1 cellular context compared by ENCODE assay signal in the genomic region with DNA sequence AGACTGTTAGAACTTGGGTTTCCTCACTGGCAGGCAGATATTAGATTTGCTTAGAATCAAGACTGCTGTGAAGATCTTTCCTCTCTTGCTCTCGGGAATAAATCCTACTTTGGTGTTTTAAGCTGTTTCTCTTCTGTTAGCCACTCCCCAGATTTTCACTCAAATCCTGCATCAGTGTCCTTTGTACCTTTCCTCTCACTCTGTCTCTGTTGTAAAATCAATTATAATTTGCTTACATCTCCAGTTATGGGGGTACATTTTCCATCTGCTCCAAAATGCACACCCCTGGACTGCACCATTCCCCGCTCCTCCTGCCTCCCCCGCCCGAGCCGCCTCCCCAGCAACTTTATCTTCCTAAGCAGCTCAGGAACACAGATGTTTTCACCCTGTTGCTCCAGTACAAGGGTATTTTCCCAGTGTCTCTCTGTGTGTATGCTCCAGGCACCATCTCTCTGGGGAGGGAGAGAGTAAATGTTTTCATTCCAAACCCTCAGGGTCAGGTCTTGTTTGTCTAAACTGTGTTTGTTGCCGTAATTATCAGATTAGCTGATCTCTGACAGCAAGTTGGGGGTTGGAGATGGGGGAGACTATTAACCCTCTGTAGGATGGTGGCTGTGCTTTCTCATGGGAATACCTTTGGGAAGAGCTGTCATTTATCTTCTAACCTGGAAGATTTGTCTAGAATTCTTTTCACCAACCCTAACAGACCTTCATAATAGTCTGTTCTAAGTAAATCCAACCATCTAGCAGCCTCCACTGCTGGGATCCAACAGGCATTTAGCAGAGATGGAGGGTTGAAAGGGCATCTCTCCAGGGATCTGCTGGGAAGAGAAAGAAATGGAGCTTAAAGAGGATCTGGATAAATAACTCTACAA.
TF ChIP-seq lines count a peak whose summit lies in the region.

No MANE protein-coding gene starts in this region.

TF ChIP-seq in H1, 55 proteins besides CTCF, POLR2A, EP300 and RAD21:
- no peak for TF ChIP-seq NRF1 (IDR thresholded peaks at IDR 0.05; ENCODE audit: low read depth, low read length)
- TF ChIP-seq SP4 (IDR thresholded peaks at IDR 0.05; ENCODE audit: low read length): no peak
- TF ChIP-seq E2F6 (IDR thresholded peaks at IDR 0.05): no peak
- no peak for TF ChIP-seq BACH1 (IDR thresholded peaks at IDR 0.05; ENCODE audit: low read length)
- no peak for TF ChIP-seq EGR1 (IDR thresholded peaks at IDR 0.05; ENCODE audit: borderline replicate concordance, low read depth, low read length)
- TF ChIP-seq, protein P1, sequence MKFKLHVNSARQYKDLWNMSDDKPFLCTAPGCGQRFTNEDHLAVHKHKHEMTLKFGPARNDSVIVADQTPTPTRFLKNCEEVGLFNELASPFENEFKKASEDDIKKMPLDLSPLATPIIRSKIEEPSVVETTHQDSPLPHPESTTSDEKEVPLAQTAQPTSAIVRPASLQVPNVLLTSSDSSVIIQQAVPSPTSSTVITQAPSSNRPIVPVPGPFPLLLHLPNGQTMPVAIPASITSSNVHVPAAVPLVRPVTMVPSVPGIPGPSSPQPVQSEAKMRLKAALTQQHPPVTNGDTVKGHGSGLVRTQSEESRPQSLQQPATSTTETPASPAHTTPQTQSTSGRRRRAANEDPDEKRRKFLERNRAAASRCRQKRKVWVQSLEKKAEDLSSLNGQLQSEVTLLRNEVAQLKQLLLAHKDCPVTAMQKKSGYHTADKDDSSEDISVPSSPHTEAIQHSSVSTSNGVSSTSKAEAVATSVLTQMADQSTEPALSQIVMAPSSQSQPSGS (IDR thresholded peaks at IDR 0.05; ENCODE audit: low read length): no peak
- no peak for TF ChIP-seq HDAC6 (IDR thresholded peaks at IDR 0.05; ENCODE audit: low read depth, low read length)
- no peak for TF ChIP-seq SRF (IDR thresholded peaks at IDR 0.05; ENCODE audit: low read depth, low read length)
- TF ChIP-seq SIRT6 (IDR thresholded peaks at IDR 0.05; ENCODE audit: low read length): no peak
- TF ChIP-seq SP1 (IDR thresholded peaks at IDR 0.05; ENCODE audit: low read depth, low read length): no peak
- no peak for TF ChIP-seq SAP30 (IDR thresholded peaks at IDR 0.05; ENCODE audit: insufficient read depth, insufficient replicate concordance, low read length)
- TF ChIP-seq BRCA1 (IDR thresholded peaks at IDR 0.05; ENCODE audit: low read depth, low read length): no peak
